In genomic region chr4:17576932-17577659, GRCh38 we compare ENCODE assay signal across 8 cellular contexts. TPM values are rescaled to one million over a fixed set of nuclear protein-coding genes. Genes with fewer than 3 reads are reported as not detected.
A peak's percentile ranks its signal among the peaks of the same experiment; 100 is the strongest.
DNase-seq lines count a peak whose midpoint lies in the region; ATAC-seq, FAIRE-seq and TF ChIP-seq lines count a peak whose summit lies in the region.

LAP3 (plus strand) TSS chr4:17577198; CDS start chr4:17577466, 268 bp downstream.

- DNase-seq in NCI-H1694 treated with DMSO at 0.1 percent for 48 hours (lab: John Stamatoyannopoulos, UW) (peak; percentile 77), anterior cingulate cortex (lab: John Stamatoyannopoulos, UW) (peak; percentile 83 to 99 (median 97)), right atrium auricular region (ENCODE audit: low spot score) (peak; percentile 99), psoas muscle (peak; percentile 97 to 99), urothelium cell line (ENCODE audit: low spot score) (peak; percentile 92)

- TF ChIP-seq CTCF in right atrium auricular region (IDR thresholded peaks at IDR 0.05) (no peak), psoas muscle (IDR thresholded peaks at IDR 0.05) (no peak)

- intact Hi-C loops in T-helper 2 cell treated with Interferon-gamma antibody and Interleukin-4, amounts not matched to agents 100 ng/mL and 5 ng/mL, for 36 hours (cut with micrococcal nuclease), result loop anchor here (1.0 to 2.0 kb wide), 6 partner anchors 28 to 1352 kb away; partner anchors contain the start of genes DCAF16, MED28, NCAPG and QDPR
- intact Hi-C loops in psoas muscle (cut with DNase I), result loop anchor here (5.0 to 10.0 kb wide), 4 partner anchors 35 to 445 kb away; partner anchors contain the start of genes LCORL (in 1 of the 2) and MED28 (in 1 of the 2)

- H3K27me3 ChIP-seq in right atrium auricular region (no peaks in the 10 kb centered on the region), psoas muscle (ENCODE audit: insufficient read depth in 3 of 3, low read length in 2 of 3) (no peaks in the 10 kb centered on the region)

- ATAC-seq in GM18498 (IDR thresholded peaks at IDR 0.05; ENCODE audit: unreplicated experiment) (peak; percentile 85), HG02885 (IDR thresholded peaks at IDR 0.05; ENCODE audit: poor library complexity, unreplicated experiment) (peak; percentile 82), psoas muscle (peak; percentile 98 to 99 (median 98))

- H3K4me1 ChIP-seq in right atrium auricular region (peaks cover 0 to 36% of the 10 kb centered on the region in 2 donors), psoas muscle (peaks cover 11% of the 10 kb centered on the region)

- H3K27ac ChIP-seq in right atrium auricular region (peak within 1 kb of the TSS; percentile 87 to 94), psoas muscle (peak within 1 kb of the TSS; percentile 90)

- 0% methylated on average over 76 to 90 of the region's 90 CpGs for WGBS in psoas muscle, 3 donors

- peaks cover 10% of the 10 kb centered on the region for H3K36me3 ChIP-seq in right atrium auricular region
- H3K36me3 ChIP-seq in psoas muscle (ENCODE audit: insufficient read depth in 1 of 2, low read depth in 1 of 2), result peaks cover 2 to 31% of the 10 kb centered on the region in 2 donors

- H3K9me3 ChIP-seq in right atrium auricular region (no peaks in the 10 kb centered on the region), psoas muscle (no peaks in the 10 kb centered on the region)

- H3K4me3 ChIP-seq in right atrium auricular region (peak within 1 kb of the TSS; percentile 74 to 81), psoas muscle (peak within 1 kb of the TSS; percentile 78)

- peak; percentile 69 for FAIRE-seq in urothelium cell line (lab: Jason Lieb, UNC)

RNA-seq across cellular contexts. Expression of gene LAP3, which starts in this region (rescaled TPM):
- total RNA-seq in T-helper 2 cell treated with Interferon-gamma antibody and Interleukin-4, amounts not matched to agents 100 ng/mL and 5 ng/mL, for 36 hours, result 97.4 and 101 TPM in 2 replicates
- total RNA-seq in right atrium auricular region, result 10 to 100 TPM; 35.5 to 67.2 TPM
- total RNA-seq in psoas muscle, result 10 to 100 TPM; 52.0 to 81.3 (median 66.2) TPM
- 10 to 100 TPM; 44.6 to 82.4 (median 53.2) TPM for polyA plus RNA-seq in psoas muscle

Comparison
In these comparisons a context has a peak if more than half of its experiments do, and no peak if none do; other contexts are left out.
1. Peak in every context shown above with its lines: DNase-seq, ATAC-seq, H3K4me3 ChIP-seq and H3K27ac ChIP-seq.